Comparison of ENCODE assay signal across 1 cellular context in genomic region chr11:60710482-60710881, GRCh38.
TF ChIP-seq lines count a peak whose summit lies in the region.

No MANE protein-coding gene starts in this region.

TF ChIP-seq in endothelial cell of umbilical vein, 7 proteins besides CTCF, POLR2A, EP300 and RAD21:
- TF ChIP-seq MAX (IDR thresholded peaks at IDR 0.05; ENCODE audit: insufficient read depth, insufficient read length) (no peak), JUN (IDR thresholded peaks at IDR 0.05; ENCODE audit: borderline replicate concordance, insufficient read depth, insufficient read length, low read depth) (no peak), POLR2AphosphoS5 (IDR thresholded peaks at IDR 0.05; ENCODE audit: insufficient read depth, low read depth, low read length) (no peak), GATA2 (IDR thresholded peaks at IDR 0.05; ENCODE audit: insufficient read depth, insufficient read length, low read depth, low read length) (no peak), EZH2 (IDR thresholded peaks at IDR 0.05; ENCODE audit: borderline replicate concordance, low read depth, low read length, severe bottlenecking) (no peak), FOS (IDR thresholded peaks at IDR 0.05; ENCODE audit: borderline replicate concordance, insufficient read depth, low read length) (no peak), MYC (IDR thresholded peaks at IDR 0.05; ENCODE audit: low read depth, low read length) (no peak)
TF ChIP-seq in endothelial cell of umbilical vein: peak in this region for 0.
